In genomic region chr22:40898850-40899357, GRCh38 we compare ENCODE assay signal across 1 cellular context.
TF ChIP-seq lines count a peak whose summit lies in the region.

No MANE protein-coding gene starts in this region.

TF ChIP-seq in GM23338, 12 proteins besides CTCF, POLR2A, EP300 and RAD21 (continued from another document):
- TF ChIP-seq JUNB (IDR thresholded peaks at IDR 0.05; ENCODE audit: unreplicated experiment): no peak
- TF ChIP-seq, protein P1, sequence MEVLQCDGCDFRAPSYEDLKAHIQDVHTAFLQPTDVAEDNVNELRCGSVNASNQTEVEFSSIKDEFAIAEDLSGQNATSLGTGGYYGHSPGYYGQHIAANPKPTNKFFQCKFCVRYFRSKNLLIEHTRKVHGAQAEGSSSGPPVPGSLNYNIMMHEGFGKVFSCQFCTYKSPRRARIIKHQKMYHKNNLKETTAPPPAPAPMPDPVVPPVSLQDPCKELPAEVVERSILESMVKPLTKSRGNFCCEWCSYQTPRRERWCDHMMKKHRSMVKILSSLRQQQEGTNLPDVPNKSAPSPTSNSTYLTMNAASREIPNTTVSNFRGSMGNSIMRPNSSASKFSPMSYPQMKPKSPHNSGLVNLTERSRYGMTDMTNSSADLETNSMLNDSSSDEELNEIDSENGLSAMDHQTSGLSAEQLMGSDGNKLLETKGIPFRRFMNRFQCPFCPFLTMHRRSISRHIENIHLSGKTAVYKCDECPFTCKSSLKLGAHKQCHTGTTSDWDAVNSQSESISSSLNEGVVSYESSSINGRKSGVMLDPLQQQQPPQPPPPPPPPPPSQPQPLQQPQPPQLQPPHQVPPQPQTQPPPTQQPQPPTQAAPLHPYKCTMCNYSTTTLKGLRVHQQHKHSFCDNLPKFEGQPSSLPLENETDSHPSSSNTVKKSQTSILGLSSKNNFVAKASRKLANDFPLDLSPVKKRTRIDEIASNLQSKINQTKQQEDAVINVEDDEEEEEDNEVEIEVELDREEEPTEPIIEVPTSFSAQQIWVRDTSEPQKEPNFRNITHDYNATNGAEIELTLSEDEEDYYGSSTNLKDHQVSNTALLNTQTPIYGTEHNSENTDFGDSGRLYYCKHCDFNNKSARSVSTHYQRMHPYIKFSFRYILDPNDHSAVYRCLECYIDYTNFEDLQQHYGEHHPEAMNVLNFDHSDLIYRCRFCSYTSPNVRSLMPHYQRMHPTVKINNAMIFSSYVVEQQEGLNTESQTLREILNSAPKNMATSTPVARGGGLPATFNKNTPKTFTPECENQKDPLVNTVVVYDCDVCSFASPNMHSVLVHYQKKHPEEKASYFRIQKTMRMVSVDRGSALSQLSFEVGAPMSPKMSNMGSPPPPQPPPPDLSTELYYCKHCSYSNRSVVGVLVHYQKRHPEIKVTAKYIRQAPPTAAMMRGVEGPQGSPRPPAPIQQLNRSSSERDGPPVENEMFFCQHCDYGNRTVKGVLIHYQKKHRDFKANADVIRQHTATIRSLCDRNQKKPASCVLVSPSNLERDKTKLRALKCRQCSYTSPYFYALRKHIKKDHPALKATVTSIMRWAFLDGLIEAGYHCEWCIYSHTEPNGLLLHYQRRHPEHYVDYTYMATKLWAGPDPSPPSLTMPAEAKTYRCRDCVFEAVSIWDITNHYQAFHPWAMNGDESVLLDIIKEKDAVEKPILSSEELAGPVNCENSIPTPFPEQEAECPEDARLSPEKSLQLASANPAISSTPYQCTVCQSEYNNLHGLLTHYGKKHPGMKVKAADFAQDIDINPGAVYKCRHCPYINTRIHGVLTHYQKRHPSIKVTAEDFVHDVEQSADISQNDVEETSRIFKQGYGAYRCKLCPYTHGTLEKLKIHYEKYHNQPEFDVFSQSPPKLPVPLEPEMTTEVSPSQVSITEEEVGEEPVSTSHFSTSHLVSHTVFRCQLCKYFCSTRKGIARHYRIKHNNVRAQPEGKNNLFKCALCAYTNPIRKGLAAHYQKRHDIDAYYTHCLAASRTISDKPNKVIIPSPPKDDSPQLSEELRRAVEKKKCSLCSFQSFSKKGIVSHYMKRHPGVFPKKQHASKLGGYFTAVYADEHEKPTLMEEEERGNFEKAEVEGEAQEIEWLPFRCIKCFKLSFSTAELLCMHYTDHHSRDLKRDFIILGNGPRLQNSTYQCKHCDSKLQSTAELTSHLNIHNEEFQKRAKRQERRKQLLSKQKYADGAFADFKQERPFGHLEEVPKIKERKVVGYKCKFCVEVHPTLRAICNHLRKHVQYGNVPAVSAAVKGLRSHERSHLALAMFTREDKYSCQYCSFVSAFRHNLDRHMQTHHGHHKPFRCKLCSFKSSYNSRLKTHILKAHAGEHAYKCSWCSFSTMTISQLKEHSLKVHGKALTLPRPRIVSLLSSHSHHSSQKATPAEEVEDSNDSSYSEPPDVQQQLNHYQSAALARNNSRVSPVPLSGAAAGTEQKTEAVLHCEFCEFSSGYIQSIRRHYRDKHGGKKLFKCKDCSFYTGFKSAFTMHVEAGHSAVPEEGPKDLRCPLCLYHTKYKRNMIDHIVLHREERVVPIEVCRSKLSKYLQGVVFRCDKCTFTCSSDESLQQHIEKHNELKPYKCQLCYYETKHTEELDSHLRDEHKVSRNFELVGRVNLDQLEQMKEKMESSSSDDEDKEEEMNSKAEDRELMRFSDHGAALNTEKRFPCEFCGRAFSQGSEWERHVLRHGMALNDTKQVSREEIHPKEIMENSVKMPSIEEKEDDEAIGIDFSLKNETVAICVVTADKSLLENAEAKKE (CRISPR knock-in tag; IDR thresholded peaks at IDR 0.05): no peak
- TF ChIP-seq ZNF331 (CRISPR knock-in tag; IDR thresholded peaks at IDR 0.05; ENCODE audit: low read depth): no peak
- TF ChIP-seq STAT1 (IDR thresholded peaks at IDR 0.05; ENCODE audit: unreplicated experiment): no peak
